ENCODE assay signal across 14 cellular contexts in the genomic region with DNA sequence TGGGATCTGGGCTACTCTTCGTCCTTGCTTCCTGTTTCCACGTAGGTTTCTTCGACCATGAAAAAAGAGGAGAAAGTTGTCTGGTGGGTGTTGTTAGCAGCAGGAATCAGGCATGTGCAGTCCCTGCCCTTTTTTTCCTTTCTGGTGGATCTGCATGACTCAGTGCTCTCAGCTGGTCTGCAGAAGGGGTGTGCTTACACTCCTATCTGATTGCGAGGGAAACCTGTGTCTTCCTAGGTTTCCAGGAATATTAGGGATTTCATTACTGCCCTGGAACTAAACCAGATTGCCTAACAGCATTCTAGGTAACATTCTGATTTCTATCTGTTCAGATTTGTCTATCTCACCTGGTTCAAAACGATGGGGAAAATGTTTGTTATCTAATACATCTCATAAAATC.
"Had no signal": no experiment of that assay in that cellular context is flagged by ENCODE, and none has a peak within 500 bp of the region (broad histone marks: within the 10 kb centered on the region; RNA-seq: fewer than 3 reads in every experiment).

No MANE protein-coding gene starts in this region.

- H3K4me3 Mint-ChIP-seq: activated CD4-positive, alpha-beta T cell treated with anti-CD3 and anti-CD28 coated beads for 36 hours; activated CD8-positive, alpha-beta T cell treated with anti-CD3 and anti-CD28 coated beads, Interleukin-2, amount 10 ng/mL, durations not matched to agents 7 days and 5 days; activated T-helper 1 cell treated with anti-CD3 and anti-CD28 coated beads, Interleukin-12 subunit alpha, Interleukin-12 subunit beta, Interleukin-2, Interleukin-4 antibody, amounts not matched to agents 30 ng/mL and 10 ng/mL and 1 ng/mL, durations not matched to agents 14 hours and 24 hours and 36 hours; naive thymus-derived CD4-positive, alpha-beta T cell; stimulated activated effector memory CD8-positive, alpha-beta T cell treated with anti-CD3 and anti-CD28 coated beads, Interleukin-12 subunit alpha, Interleukin-12 subunit beta, amount 100 ng/mL, for 72 hours had no signal

- DNase-seq: activated CD4-positive, alpha-beta T cell treated with anti-CD3 and anti-CD28 coated beads for 36 hours; activated CD8-positive, alpha-beta memory T cell treated with anti-CD3 and anti-CD28 coated beads, Interleukin-2, amount 50 U/mL, for 48 hours; activated CD8-positive, alpha-beta T cell treated with anti-CD3 and anti-CD28 coated beads, Interleukin-2, amount 10 ng/mL, durations not matched to agents 7 days and 5 days; activated naive CD4-positive, alpha-beta T cell; heart left ventricle; lower lobe of right lung; naive thymus-derived CD4-positive, alpha-beta T cell; nucleus accumbens; right cardiac atrium had no signal

- H3K9me3 Mint-ChIP-seq: activated T-helper 1 cell treated with anti-CD3 and anti-CD28 coated beads, Interleukin-12 subunit alpha, Interleukin-12 subunit beta, Interleukin-2, Interleukin-4 antibody, amounts not matched to agents 30 ng/mL and 10 ng/mL and 1 ng/mL, durations not matched to agents 14 hours and 24 hours and 36 hours; naive thymus-derived CD4-positive, alpha-beta T cell; stimulated activated effector memory CD8-positive, alpha-beta T cell treated with anti-CD3 and anti-CD28 coated beads, Interleukin-12 subunit alpha, Interleukin-12 subunit beta, amount 100 ng/mL, for 72 hours had no signal

- H3K27me3 Mint-ChIP-seq: activated CD4-positive, alpha-beta T cell treated with anti-CD3 and anti-CD28 coated beads for 36 hours; naive thymus-derived CD4-positive, alpha-beta T cell had no signal

- H3K9me3 ChIP-seq: heart left ventricle, lower lobe of right lung, tibial nerve had no signal

- H3K36me3 Mint-ChIP-seq: naive thymus-derived CD4-positive, alpha-beta T cell; stimulated activated effector memory CD8-positive, alpha-beta T cell treated with anti-CD3 and anti-CD28 coated beads, Interleukin-12 subunit alpha, Interleukin-12 subunit beta, amount 100 ng/mL, for 72 hours had no signal

- ATAC-seq: activated CD4-positive, alpha-beta T cell treated with anti-CD3 and anti-CD28 coated beads for 36 hours; activated CD8-positive, alpha-beta T cell treated with anti-CD3 and anti-CD28 coated beads, Interleukin-2, amount 10 ng/mL, durations not matched to agents 7 days and 5 days; heart left ventricle; lower lobe of right lung; naive thymus-derived CD4-positive, alpha-beta T cell; right cardiac atrium; stimulated activated effector memory CD8-positive, alpha-beta T cell treated with anti-CD3 and anti-CD28 coated beads, Interleukin-12 subunit alpha, Interleukin-12 subunit beta, amount 100 ng/mL, for 72 hours had no signal

- H3K4me1 Mint-ChIP-seq: activated CD4-positive, alpha-beta T cell treated with anti-CD3 and anti-CD28 coated beads for 36 hours; naive thymus-derived CD4-positive, alpha-beta T cell; stimulated activated effector memory CD8-positive, alpha-beta T cell treated with anti-CD3 and anti-CD28 coated beads, Interleukin-12 subunit alpha, Interleukin-12 subunit beta, amount 100 ng/mL, for 72 hours had no signal

- H3K4me1 ChIP-seq: heart left ventricle, lower lobe of right lung, tibial nerve had no signal

- H3K27ac ChIP-seq: cardiac muscle cell, heart left ventricle, lower lobe of right lung, tibial nerve, VCaP had no signal

- H3K4me3 ChIP-seq: cardiac muscle cell, heart left ventricle, lower lobe of right lung, tibial nerve had no signal

- H3K27ac Mint-ChIP-seq: activated CD4-positive, alpha-beta T cell treated with anti-CD3 and anti-CD28 coated beads for 36 hours; activated CD8-positive, alpha-beta T cell treated with anti-CD3 and anti-CD28 coated beads, Interleukin-2, amount 10 ng/mL, durations not matched to agents 7 days and 5 days; activated T-helper 1 cell treated with anti-CD3 and anti-CD28 coated beads, Interleukin-12 subunit alpha, Interleukin-12 subunit beta, Interleukin-2, Interleukin-4 antibody, amounts not matched to agents 30 ng/mL and 10 ng/mL and 1 ng/mL, durations not matched to agents 14 hours and 24 hours and 36 hours; naive thymus-derived CD4-positive, alpha-beta T cell; stimulated activated effector memory CD8-positive, alpha-beta T cell treated with anti-CD3 and anti-CD28 coated beads, Interleukin-12 subunit alpha, Interleukin-12 subunit beta, amount 100 ng/mL, for 72 hours had no signal

- H3K27me3 ChIP-seq: cardiac muscle cell, heart left ventricle, tibial nerve had no signal

- H3K36me3 ChIP-seq: cardiac muscle cell, heart left ventricle, lower lobe of right lung, tibial nerve had no signal
